ENCODE assay signal across 8 cellular contexts in the genomic region with DNA sequence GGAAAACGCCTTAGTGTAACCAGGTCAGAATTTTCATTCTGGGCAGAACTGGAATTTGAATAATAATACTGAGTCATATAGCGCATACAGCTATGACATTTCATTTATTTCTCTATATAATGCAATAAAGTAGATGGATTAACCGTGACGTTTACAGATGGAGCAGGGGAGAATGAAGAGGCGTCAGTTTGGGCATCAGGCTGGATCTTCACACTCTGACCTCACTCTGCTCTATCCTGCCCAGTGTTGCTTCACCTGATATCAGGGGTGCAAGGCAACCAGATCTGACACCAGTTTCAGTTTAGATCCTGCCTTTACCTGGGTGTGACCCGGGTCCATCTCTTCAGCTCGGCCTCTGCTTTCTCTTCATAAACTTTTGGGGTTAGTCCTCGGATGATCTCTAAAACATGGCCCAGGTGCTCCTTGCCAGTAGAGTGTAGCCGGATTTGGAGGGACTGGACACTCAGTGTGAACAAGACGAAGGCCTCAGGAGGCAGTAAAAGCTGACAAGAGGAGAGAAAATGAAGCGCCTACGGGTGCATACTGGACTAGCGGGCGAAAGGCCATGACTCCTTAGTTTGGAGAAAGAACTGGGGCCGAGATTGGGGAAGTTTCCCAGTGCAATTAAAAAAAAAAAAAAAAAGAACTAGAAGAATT. TPM values are rescaled to one million over a fixed set of nuclear protein-coding genes. Genes with fewer than 3 reads are reported as not detected.
DNase-seq lines count a peak whose midpoint lies in the region; ATAC-seq and TF ChIP-seq lines count a peak whose summit lies in the region.

No MANE protein-coding gene starts in this region.

- CTCF ChIA-PET in IMR-90 (lab: Yijun Ruan, JAX), result interaction anchor here (0.6 to 2.1 kb wide), 11 partner anchors 17 to 1011 kb away, joined by 3 to 12 read pairs (median 5); partner anchors contain the start of genes FAM131B and GSTK1
- CTCF ChIA-PET in mammary epithelial cell (lab: Charles Lee; ENCODE audit: low non-redundant PET), result interaction anchor here (0.6 to 0.7 kb wide), 2 partner anchors 65 to 111 kb away, joined by 5 to 12 read pairs; no protein-coding TSS in a partner anchor

- TF ChIP-seq CTCF in IMR-90 (conservative IDR thresholded peaks at IDR 0.05; ENCODE audit: low read depth, low read length) (no peak), mammary epithelial cell (conservative IDR thresholded peaks at IDR 0.05 in 1 of 2, IDR thresholded peaks at IDR 0.05 in 1 of 2; ENCODE audit: extremely low read depth in 1 of 2, insufficient read depth in 1 of 2, low read depth in 1 of 2, low read length in 2 of 2) (no peak)

- H3K4me1 ChIP-seq in IMR-90 (ENCODE audit: control insufficient read depth, insufficient read depth, low read length) (peaks cover 27% of the 10 kb centered on the region), mammary epithelial cell (ENCODE audit: insufficient read depth, low read length) (peaks cover 51% of the 10 kb centered on the region), mesendoderm (ENCODE audit: control insufficient read depth, low read depth, low read length) (peaks cover 20% of the 10 kb centered on the region)

- TF ChIP-seq RAD21 in IMR-90 (IDR thresholded peaks at IDR 0.05; ENCODE audit: low read length), result no peak

- H3K4ac ChIP-seq in IMR-90 (ENCODE audit: low read depth, low read length) (peak overlapping the region; percentile 92), mesendoderm (ENCODE audit: low read depth, low read length) (peak overlapping the region; percentile 66)

- H3K18ac ChIP-seq in IMR-90 (ENCODE audit: low read depth, low read length) (peak overlapping the region; percentile 19), mesendoderm (ENCODE audit: low read length) (peak overlapping the region; percentile 65)

- peak overlapping the region; percentile 80 for H4K91ac ChIP-seq in IMR-90 (ENCODE audit: insufficient read depth, low read depth, low read length)

- H2BK120ac ChIP-seq in IMR-90 (ENCODE audit: low read depth, low read length) (peak overlapping the region; percentile 79), mesendoderm (ENCODE audit: low read depth, low read length) (no peak overlapping the region)

- H2AK9ac ChIP-seq in IMR-90 (replicated peaks; ENCODE audit: low read depth, low read length, poor library complexity), result peak overlapping the region; percentile 73

- H3K4me3 ChIP-seq in IMR-90 (ENCODE audit: insufficient read depth, low read depth, low read length) (peak overlapping the region; percentile 68), mammary epithelial cell (replicated peaks in 1 of 3; ENCODE audit: insufficient read depth in 1 of 3, low read depth in 2 of 3, low read length in 3 of 3) (peak overlapping the region; percentile 67 to 85 (median 84)), mesendoderm (ENCODE audit: low read length) (peak overlapping the region; percentile 36)

- H4K20me1 ChIP-seq in IMR-90 (ENCODE audit: insufficient read depth, low read length), result peaks cover 30% of the 10 kb centered on the region
- H4K20me1 ChIP-seq in mammary epithelial cell (ENCODE audit: insufficient read depth, low read length), result no peaks in the 10 kb centered on the region

- H3K9ac ChIP-seq in IMR-90 (ENCODE audit: low read depth, low read length), result peak overlapping the region; percentile 85
- H3K9ac ChIP-seq in mammary epithelial cell (ENCODE audit: insufficient read depth, low read length), result peak overlapping the region; percentile 25
- peak overlapping the region; percentile 80 for H3K9ac ChIP-seq in mesendoderm (ENCODE audit: low read length)

- no peaks in the 10 kb centered on the region for H3K27me3 ChIP-seq in IMR-90 (ENCODE audit: control insufficient read depth, insufficient read depth, low read length)
- H3K27me3 ChIP-seq in mammary epithelial cell (ENCODE audit: insufficient read depth, low read length), result no peaks in the 10 kb centered on the region
- H3K27me3 ChIP-seq in mesendoderm (ENCODE audit: insufficient read depth, low read length, poor library complexity), result no peaks in the 10 kb centered on the region

- H4K5ac ChIP-seq in IMR-90 (ENCODE audit: low read depth, low read length) (peak overlapping the region; percentile 6), mesendoderm (ENCODE audit: low read length) (peak overlapping the region; percentile 21)

- no peak for TF ChIP-seq POLR2A in IMR-90 (IDR thresholded peaks at IDR 0.05; ENCODE audit: low read depth, low read length)

- peak overlapping the region; percentile 98 for H2AK5ac ChIP-seq in IMR-90 (ENCODE audit: low read depth, low read length)
- H2AK5ac ChIP-seq in mesendoderm (ENCODE audit: low read length), result no peak overlapping the region

- H3K4me2 ChIP-seq in IMR-90 (ENCODE audit: low read depth, low read length) (peak overlapping the region; percentile 93), mammary epithelial cell (ENCODE audit: insufficient read depth, low read depth, low read length) (peak overlapping the region; percentile 96), mesendoderm (ENCODE audit: low read length) (peak overlapping the region; percentile 75)

- H3K9me3 ChIP-seq in IMR-90 (ENCODE audit: control insufficient read depth, insufficient read depth, low read length) (no peaks in the 10 kb centered on the region), mammary epithelial cell (replicated peaks; ENCODE audit: insufficient read depth, low read length) (no peaks in the 10 kb centered on the region)

- in situ Hi-C loops in IMR-90 (cut with MboI; ENCODE audit: low sequenced_read_pairs), result no loop called here
- in situ Hi-C loops in mammary epithelial cell (cut with MboI; ENCODE audit: low sequenced_read_pairs in 2 of 2), result no loop called here

- WGBS in IMR-90 (ENCODE audit: extremely low coverage in 2 of 2, insufficient read length in 1 of 2), 2 experiments, result 25% methylated on average over 7 of the region's 15 CpGs; no CpG with 5 or more reads in 1 of the 2 experiments
- 30% methylated on average over 14 of the region's 15 CpGs for WGBS in mammary epithelial cell (ENCODE audit: low coverage, missing lambda C conversion rate)
- no CpG with 5 or more reads among the region's 15 CpGs for WGBS in mesendoderm (ENCODE audit: extremely low coverage, insufficient coverage, low lambda C conversion rate)

- peak overlapping the region; percentile 71 for H2AFZ ChIP-seq in IMR-90 (replicated peaks; ENCODE audit: low read length, poor library complexity)
- peak overlapping the region; percentile 88 for H2AFZ ChIP-seq in mammary epithelial cell (ENCODE audit: low read depth, low read length)

- H3K9me1 ChIP-seq in IMR-90 (ENCODE audit: insufficient read depth, low read length), result peaks cover 23% of the 10 kb centered on the region

- POLR2A ChIA-PET in IMR-90 (lab: Charles Lee; ENCODE audit: unreplicated experiment), result no interaction called here

- peak overlapping the region; percentile 80 for H3K14ac ChIP-seq in IMR-90 (replicated peaks; ENCODE audit: low read depth, low read length)

- intact Hi-C loops in IMR-90 (cut with micrococcal nuclease), result loop anchor here (1.0 to 5.0 kb wide), 3 partner anchors 91 to 817 kb away; partner anchors contain the start of gene CASP2
- intact Hi-C loops in mammary epithelial cell (cut with micrococcal nuclease), result loop anchor here (1.0 to 2.0 kb wide), 4 partner anchors 29 to 95 kb away; partner anchors contain the start of genes EPHA1 and TMEM139

- H4K8ac ChIP-seq in IMR-90 (ENCODE audit: low read depth in 2 of 2, low read length in 2 of 2), result peak overlapping the region; percentile 86 to 98
- no peak overlapping the region for H4K8ac ChIP-seq in mesendoderm (ENCODE audit: low read depth, low read length)

- H2BK15ac ChIP-seq in IMR-90 (ENCODE audit: low read depth, low read length), result peak overlapping the region; percentile 42; the same call in 2 of the 3 replicates
- H2BK15ac ChIP-seq in mesendoderm (replicated peaks; ENCODE audit: low read depth), result no peak overlapping the region

- DNase-seq in IMR-90, result no peak
- DNase-seq in mammary epithelial cell, result no peak
- no peak for DNase-seq in mesendoderm
- no peak for DNase-seq in HUDEP-2 (lab: John Stamatoyannopoulos, UW; ENCODE audit: unreplicated experiment in 76 of 76)
- no peak for DNase-seq in NCI-H524 treated with DMSO at 0.1 percent for 48 hours (lab: John Stamatoyannopoulos, UW)
- DNase-seq in OCI-M1 (lab: John Stamatoyannopoulos, UW), result no peak
- DNase-seq in cortex of kidney (lab: John Stamatoyannopoulos, UW), result no peak

- H3K79me2 ChIP-seq in mammary epithelial cell (ENCODE audit: insufficient read depth, low read length), result peaks cover 40% of the 10 kb centered on the region
- H3K79me2 ChIP-seq in mesendoderm (ENCODE audit: control insufficient read depth, insufficient read depth, low read length), result peaks cover 43% of the 10 kb centered on the region

- peak overlapping the region; percentile 64 for H2BK20ac ChIP-seq in IMR-90 (ENCODE audit: low read depth, low read length)

- BruUV-seq in IMR-90 (replicated peaks; lab: Mats Ljungman, UMichigan) (no TSS peak), mammary epithelial cell (replicated peaks; lab: Mats Ljungman, UMichigan) (no TSS peak)

- ATAC-seq in GM19043 (IDR thresholded peaks at IDR 0.05; ENCODE audit: low read depth, unreplicated experiment), result peak; percentile 2
- no peak for ATAC-seq in IMR-90 (ENCODE audit: low read depth)

- H3K56ac ChIP-seq in IMR-90 (ENCODE audit: extremely low read depth, insufficient read depth, low read length) (peak overlapping the region; percentile 92), mesendoderm (ENCODE audit: low read length) (peak overlapping the region; percentile 75)

- H2BK5ac ChIP-seq in IMR-90 (ENCODE audit: low read depth, low read length, poor library complexity, severe bottlenecking), result peak overlapping the region; percentile 65
- no peak overlapping the region for H2BK5ac ChIP-seq in mesendoderm (ENCODE audit: low read length)

- H3K23ac ChIP-seq in IMR-90 (ENCODE audit: low read depth, low read length) (peak overlapping the region; percentile 83), mesendoderm (ENCODE audit: low read length) (no peak overlapping the region)

- peak overlapping the region; percentile 100 for H3K27ac ChIP-seq in IMR-90 (ENCODE audit: insufficient read depth, low read length)
- H3K27ac ChIP-seq in mammary epithelial cell (ENCODE audit: insufficient read depth, low read depth, low read length), result peak overlapping the region; percentile 77
- H3K27ac ChIP-seq in mesendoderm (ENCODE audit: low read depth, low read length), result no peak overlapping the region

- dilution Hi-C loops in IMR-90 (cut with HindIII; ENCODE audit: low sequenced_read_pairs, unreplicated experiment) (no loop called here), mammary epithelial cell (cut with HindIII; ENCODE audit: low sequenced_read_pairs) (no loop called here)

- peaks cover 24% of the 10 kb centered on the region for H3K36me3 ChIP-seq in IMR-90 (ENCODE audit: control insufficient read depth, insufficient read depth, low read length)
- peaks cover 5% of the 10 kb centered on the region for H3K36me3 ChIP-seq in mammary epithelial cell (ENCODE audit: insufficient read depth, low read length)
- H3K36me3 ChIP-seq in mesendoderm (ENCODE audit: control insufficient read depth, insufficient read depth, low read length), result no peaks in the 10 kb centered on the region

- H3K79me1 ChIP-seq in IMR-90 (ENCODE audit: low read depth in 1 of 2, low read length in 2 of 2) (peaks cover 9 to 44% of the 10 kb centered on the region in 2 experiments; a peak in 3 of 4 replicates), mesendoderm (ENCODE audit: low read length) (peaks cover 20% of the 10 kb centered on the region)

RNA-seq across cellular contexts. Expression of gene ZYX, which starts 1.4 kb away (rescaled TPM):
- total RNA-seq in IMR-90 (2012; rRNA removed) (22.6 and 25.0 TPM in 2 replicates), mammary epithelial cell (100 to 1,000 TPM in 1 of 2 donors, 10 to 100 TPM in 1; 68.3 to 295 TPM)
- polyA plus RNA-seq in IMR-90 (2012; rRNA removed) (291 and 334 TPM in 2 replicates), mammary epithelial cell (83.9 TPM)
- 247 and 450 TPM in 2 replicates for polyA plus RNA-seq in IMR-90 (2012; cell fraction: cytosol; rRNA removed)
- polyA plus RNA-seq in IMR-90 (2012; cell fraction: nucleus; rRNA removed; ENCODE audit: low replicate concordance), result 390 and 724 TPM in 2 replicates
- polyA minus RNA-seq in mammary epithelial cell, result 277 TPM
- polyA plus RNA-seq in mesendoderm (2013, experiment 1 of 2), result 368 TPM
- polyA plus RNA-seq in mesendoderm (2013, experiment 2 of 2), result 379 TPM

RNA-seq across cellular contexts. Expression of gene FAM131B, which starts 17.2 kb away (rescaled TPM):
- 2.5 and 3.4 TPM in 2 replicates for total RNA-seq in IMR-90 (2012; rRNA removed)
- 3.7 and 4.3 TPM in 2 replicates for polyA plus RNA-seq in IMR-90 (2012; rRNA removed)
- 2.4 and 3.9 TPM in 2 replicates for polyA plus RNA-seq in IMR-90 (2012; cell fraction: cytosol; rRNA removed)
- polyA plus RNA-seq in IMR-90 (2012; cell fraction: nucleus; rRNA removed; ENCODE audit: low replicate concordance), result 4.2 and 4.6 TPM in 2 replicates
- 1 to 10 TPM in 1 of 2 donors, under 1 TPM in 1; 0.71 to 1.5 TPM for total RNA-seq in mammary epithelial cell
- polyA plus RNA-seq in mammary epithelial cell, result 0.58 TPM
- polyA minus RNA-seq in mammary epithelial cell, result not detected
- 10.5 TPM for polyA plus RNA-seq in mesendoderm (2013, experiment 1 of 2)
- polyA plus RNA-seq in mesendoderm (2013, experiment 2 of 2), result 10.1 TPM

RNA-seq across cellular contexts. Expression of gene EPHA1, which starts 28.9 kb away (rescaled TPM):
- total RNA-seq in IMR-90 (2012; rRNA removed) (not detected in 2 replicates), mammary epithelial cell (10 to 100 TPM; 15.2 to 27.3 TPM)
- polyA plus RNA-seq in IMR-90 (2012; rRNA removed) (0.10 TPM in 1 of 2 replicates, not detected in the other), mammary epithelial cell (21.3 TPM)
- polyA plus RNA-seq in IMR-90 (2012; cell fraction: cytosol; rRNA removed), result 0.04 TPM in 1 of 2 replicates, not detected in the other
- polyA plus RNA-seq in IMR-90 (2012; cell fraction: nucleus; rRNA removed; ENCODE audit: low replicate concordance), result 0.04 and 0.11 TPM in 2 replicates
- polyA minus RNA-seq in mammary epithelial cell, result 40.6 TPM
- polyA plus RNA-seq in mesendoderm (2013, experiment 1 of 2), result 85.6 TPM
- polyA plus RNA-seq in mesendoderm (2013, experiment 2 of 2), result 80.8 TPM

Comparison
In these comparisons a context has a peak if more than half of its experiments do, and no peak if none do; other contexts are left out.
1. H3K9ac ChIP-seq: peak in every context shown above with its lines; median percentile 85 in IMR-90; 80 in mesendoderm; 25 in mammary epithelial cell.
2. RNA of gene EPHA1, which starts 28.9 kb away (total RNA-seq): 15.2 to 27.3 TPM in mammary epithelial cell; not detected in IMR-90; every median in the first group is over 10 times any median in the second.
3. Peak in every context shown above with its lines, with median percentiles within 50 percentile points of each other: H3K4me2 ChIP-seq and H3K4me3 ChIP-seq.